9 cellular contexts compared by ENCODE assay signal in genomic region chr11:125165111-125165663, GRCh38.
A peak's percentile ranks its signal among the peaks of the same experiment; 100 is the strongest.
DNase-seq lines count a peak whose midpoint lies in the region; ATAC-seq and TF ChIP-seq lines count a peak whose summit lies in the region.
"Had no signal": no experiment of that assay in that cellular context is flagged by ENCODE, and none has a peak within 500 bp of the region (broad histone marks: within the 10 kb centered on the region; RNA-seq: fewer than 3 reads in every experiment).

No MANE protein-coding gene starts in this region.

- no peak overlapping the region for H3K9ac ChIP-seq in KMS-11
- peak overlapping the region; percentile 80; the same call in 1 of the 2 replicates for H3K9ac ChIP-seq in iPS-20b (ENCODE audit: low read depth, low read length)

- in situ Hi-C loops in astrocyte of the cerebellum (cut with HindIII; ENCODE audit: low sequenced_read_pairs), result loop anchor here (5.0 kb wide), 1 partner anchor 92 kb away; no protein-coding TSS in a partner anchor

- peak overlapping the region; percentile 36; the same call in 1 of the 2 replicates for H3K4me2 ChIP-seq in KMS-11

- H3K27me3 ChIP-seq in KMS-11 (ENCODE audit: insufficient read depth, low read depth), result no peaks in the 10 kb centered on the region; the same call in 1 of the 2 replicates
- H3K27me3 ChIP-seq in iPS-20b (ENCODE audit: insufficient read depth, low read length), result peaks cover 50% of the 10 kb centered on the region

- peaks cover 19% of the 10 kb centered on the region for H3K4me1 ChIP-seq in KMS-11 (ENCODE audit: low read depth, poor library complexity, severe bottlenecking)
- H3K4me1 ChIP-seq in iPS-20b (ENCODE audit: insufficient read depth, low read length), result peaks cover 52% of the 10 kb centered on the region

- H2AFZ ChIP-seq in KMS-11 (ENCODE audit: low read depth), result peak overlapping the region; percentile 30; the same call in 1 of the 2 replicates

- DNase-seq in NCI-H2171 treated with DMSO at 0.1 percent for 48 hours (lab: John Stamatoyannopoulos, UW) (peak; percentile 8), NCI-H2171 (lab: John Stamatoyannopoulos, UW) (no peak), astrocyte of the cerebellum (ENCODE audit: low read depth) (no peak), NCI-H2029 treated with DMSO at 0.1 percent for 48 hours (lab: John Stamatoyannopoulos, UW) (no peak)
- DNase-seq: DND-41 had no signal

- H3K36me3 ChIP-seq in KMS-11 (ENCODE audit: insufficient read depth) (no peaks in the 10 kb centered on the region), iPS-20b (ENCODE audit: insufficient read depth, low read depth, low read length) (no peaks in the 10 kb centered on the region)

- no peaks in the 10 kb centered on the region for H3K79me2 ChIP-seq in KMS-11 (ENCODE audit: insufficient read depth, low read depth)

- no peaks in the 10 kb centered on the region for H3K9me3 ChIP-seq in iPS-20b (ENCODE audit: insufficient read depth, low read depth, low read length)

- no peak overlapping the region for H3K27ac ChIP-seq in KMS-11
- no peak overlapping the region for H3K27ac ChIP-seq in iPS-20b (ENCODE audit: low read length)
- peak overlapping the region in 11 of 21 experiments; percentile 2 to 81 (median 64) for H3K27ac ChIP-seq in skin epidermis

- H4K20me1 ChIP-seq in KMS-11 (ENCODE audit: insufficient read depth), result no peaks in the 10 kb centered on the region

- ATAC-seq in GM18870 (IDR thresholded peaks at IDR 0.05; ENCODE audit: unreplicated experiment), result no peak

- H3K4me3 ChIP-seq in KMS-11 (IDR thresholded peaks at IDR 0.05; ENCODE audit: insufficient read depth, low read depth, low read length) (no peak overlapping the region), astrocyte of the cerebellum (ENCODE audit: low read depth, low read length) (peak overlapping the region; percentile 64), iPS-20b (ENCODE audit: low read length) (peak overlapping the region; percentile 78), skin epidermis (peak overlapping the region; percentile 32 to 57 (median 42))

- TF ChIP-seq CTCF in KMS-11 (conservative IDR thresholded peaks at IDR 0.05; ENCODE audit: low read depth, low read length) (no peak), astrocyte of the cerebellum (IDR thresholded peaks at IDR 0.05; ENCODE audit: low read depth, low read length, missing control alignments) (no peak)

Comparison
In these comparisons a context has a peak if more than half of its experiments do, and no peak if none do; other contexts are left out.
1. H3K27ac ChIP-seq: peak in skin epidermis (11 of 21); none in KMS-11 (single experiment) and iPS-20b (single experiment).